In genomic region chr7:135164357-135165021, GRCh38 we compare ENCODE assay signal across 10 cellular contexts. TPM values are rescaled to one million over a fixed set of nuclear protein-coding genes. Genes with fewer than 3 reads are reported as not detected.
DNase-seq lines count a peak whose midpoint lies in the region; ATAC-seq, FAIRE-seq and TF ChIP-seq lines count a peak whose summit lies in the region.
"Had no signal": no experiment of that assay in that cellular context is flagged by ENCODE, and none has a peak within 500 bp of the region (broad histone marks: within the 10 kb centered on the region; RNA-seq: fewer than 3 reads in every experiment).

No MANE protein-coding gene starts in this region.

- RAD21 ChIA-PET in HCT116 (lab: Charles Lee; ENCODE audit: low non-redundant PET in 1 of 2, low total read pairs in 2 of 2, uncharacterized antibody in 2 of 2, unreplicated experiment in 2 of 2): no interaction called here

- H3K4me3 ChIP-seq in CD4-positive, CD25-positive, alpha-beta regulatory T cell (ENCODE audit: low read depth, low read length): no peak overlapping the region
- H3K4me3 ChIP-seq in HCT116 (replicated peaks in 1 of 2; ENCODE audit: low read depth in 1 of 2, low read length in 2 of 2): no peak overlapping the region
- H3K4me3 ChIP-seq: transverse colon had no signal

- peaks cover 21% of the 10 kb centered on the region for H3K79me2 ChIP-seq in HCT116 (ENCODE audit: insufficient read depth, low read length)

- H3K4me3 Mint-ChIP-seq in CD4-positive, CD25-positive, alpha-beta regulatory T cell: peak overlapping the region in 1 of 4 donors; percentile 64
- no peak overlapping the region for H3K4me3 Mint-ChIP-seq in mesothelial cell of epicardium

- H3K4me1 Mint-ChIP-seq in CD4-positive, CD25-positive, alpha-beta regulatory T cell: peaks cover 35 to 73% (median 55%) of the 10 kb centered on the region in 4 donors
- peaks cover 30% of the 10 kb centered on the region for H3K4me1 Mint-ChIP-seq in mesothelial cell of epicardium

- TF ChIP-seq POLR2A in HCT116 (IDR thresholded peaks at IDR 0.05; ENCODE audit: borderline replicate concordance, extremely low read depth, insufficient read depth, insufficient read length): no peak

- H3K36me3 Mint-ChIP-seq in CD4-positive, CD25-positive, alpha-beta regulatory T cell: peaks cover 59% of the 10 kb centered on the region
- H3K36me3 Mint-ChIP-seq in mesothelial cell of epicardium: peaks cover 48% of the 10 kb centered on the region

- no peak for FAIRE-seq in D721Med (lab: Jason Lieb, UNC)

- intact Hi-C loops in HCT116 (cut with micrococcal nuclease): loop anchor here (10.0 kb wide), 2 partner anchors 270 to 470 kb away; no protein-coding TSS in a partner anchor

- peaks cover 35% of the 10 kb centered on the region for H3K36me3 ChIP-seq in CD4-positive, CD25-positive, alpha-beta regulatory T cell (ENCODE audit: control insufficient read depth, insufficient read depth, low read length)
- peaks cover 7 to 40% of the 10 kb centered on the region in 2 experiments; a peak in 2 of 4 replicates for H3K36me3 ChIP-seq in HCT116 (ENCODE audit: control insufficient read depth in 1 of 2, insufficient read depth in 2 of 2, low read length in 2 of 2)

- POLR2A ChIA-PET in HCT116 (lab: Charles Lee): interaction anchor here (0.7 kb wide), 1 partner anchor 178 kb away, joined by 3 read pairs; the partner anchor contains the start of gene AGBL3

- no peaks in the 10 kb centered on the region for H3K9me3 ChIP-seq in CD4-positive, CD25-positive, alpha-beta regulatory T cell (ENCODE audit: control insufficient read depth in 2 of 2, low read length in 2 of 2)
- no peaks in the 10 kb centered on the region for H3K9me3 ChIP-seq in HCT116 (ENCODE audit: control insufficient read depth in 1 of 2, insufficient read depth in 1 of 2, low read depth in 1 of 2, low read length in 2 of 2)
- H3K9me3 ChIP-seq: transverse colon had no signal

- H3K27ac Mint-ChIP-seq in CD4-positive, CD25-positive, alpha-beta regulatory T cell: peak overlapping the region; percentile 52 to 82 (median 72)
- peak overlapping the region; percentile 36 for H3K27ac Mint-ChIP-seq in mesothelial cell of epicardium

- TF ChIP-seq CTCF in HCT116 (IDR thresholded peaks at IDR 0.05 in 2 of 3, conservative IDR thresholded peaks at IDR 0.05 in 1 of 3; ENCODE audit: borderline replicate concordance in 1 of 3, insufficient read depth in 1 of 3, low read depth in 2 of 3, low read length in 2 of 3): no peak
- no peak for TF ChIP-seq CTCF in mesothelial cell of epicardium (IDR thresholded peaks at IDR 0.05; ENCODE audit: unreplicated experiment)
- no peak for TF ChIP-seq CTCF in D721Med (IDR thresholded peaks at IDR 0.05; ENCODE audit: insufficient read depth, missing control alignments)

- H3K4me1 ChIP-seq in CD4-positive, CD25-positive, alpha-beta regulatory T cell (ENCODE audit: control insufficient read depth, insufficient read depth, low read length, poor library complexity, severe bottlenecking): peaks cover 23% of the 10 kb centered on the region
- H3K4me1 ChIP-seq in HCT116 (ENCODE audit: control insufficient read depth in 1 of 2, insufficient read depth in 2 of 2, low read length in 2 of 2): peaks cover 16 to 32% of the 10 kb centered on the region in 2 experiments

- H2AFZ ChIP-seq in HCT116 (ENCODE audit: low read depth, low read length, poor library complexity, severe bottlenecking): no peak overlapping the region

- no peak for TF ChIP-seq RAD21 in HCT116 (IDR thresholded peaks at IDR 0.05; ENCODE audit: low read depth)

- no TSS peak for BruUV-seq in HCT116 (replicated peaks; lab: Mats Ljungman, UMichigan)

- H3K9me3 Mint-ChIP-seq in CD4-positive, CD25-positive, alpha-beta regulatory T cell: peaks cover 0 to 8% (median 0%) of the 10 kb centered on the region in 7 donors
- peaks cover 9% of the 10 kb centered on the region for H3K9me3 Mint-ChIP-seq in mesothelial cell of epicardium

- no peak overlapping the region for H3K27ac ChIP-seq in CD4-positive, CD25-positive, alpha-beta regulatory T cell (ENCODE audit: insufficient read depth, low read length, poor library complexity, severe bottlenecking)
- no peak overlapping the region for H3K27ac ChIP-seq in HCT116 (ENCODE audit: low read depth, low read length)
- H3K27ac ChIP-seq: transverse colon had no signal

- ATAC-seq in CD4-positive, CD25-positive, alpha-beta regulatory T cell (ENCODE audit: low read depth in 2 of 2): no peak
- ATAC-seq in HCT116 (no peak), GM21528 (IDR thresholded peaks at IDR 0.05; ENCODE audit: low FRiP score, unreplicated experiment) (no peak)

- CTCF ChIA-PET in HCT116 (lab: Charles Lee): no interaction called here

- H3K27me3 Mint-ChIP-seq in CD4-positive, CD25-positive, alpha-beta regulatory T cell: no peaks in the 10 kb centered on the region
- H3K27me3 Mint-ChIP-seq in mesothelial cell of epicardium (ENCODE audit: low read depth): no peaks in the 10 kb centered on the region

- no peak overlapping the region for H3K4me2 ChIP-seq in HCT116 (ENCODE audit: low read length)

- H4K20me1 ChIP-seq in HCT116 (ENCODE audit: insufficient read depth): peaks cover 3% of the 10 kb centered on the region; the same call in 1 of the 2 replicates

- no peak for DNase-seq in CD4-positive, CD25-positive, alpha-beta regulatory T cell
- DNase-seq in HCT116 (ENCODE audit: low read depth, low spot score) (no peak), cerebellar cortex (ENCODE audit: low spot score) (peak; percentile 11), mesothelial cell of epicardium (ENCODE audit: low spot score in 2 of 2, unreplicated experiment in 2 of 2) (no peak), NCI-H1694 (lab: John Stamatoyannopoulos, UW) (no peak), D721Med (ENCODE audit: insufficient read length, low spot score) (no peak), NCI-H1092 treated with DMSO at 0.1 percent for 48 hours (lab: John Stamatoyannopoulos, UW) (no peak)
- DNase-seq: NCI-H345, transverse colon had no signal

- no peak overlapping the region for H3K9ac ChIP-seq in HCT116 (ENCODE audit: low read length)

- no peaks in the 10 kb centered on the region for H3K27me3 ChIP-seq in CD4-positive, CD25-positive, alpha-beta regulatory T cell (ENCODE audit: control insufficient read depth, insufficient read depth, low read length)
- no peaks in the 10 kb centered on the region for H3K27me3 ChIP-seq in HCT116 (ENCODE audit: insufficient read depth, low read length)
- H3K27me3 ChIP-seq: transverse colon had no signal

- no peaks in the 10 kb centered on the region for H3K9me2 ChIP-seq in HCT116 (ENCODE audit: insufficient read depth)

TF ChIP-seq in HCT116, 20 proteins besides CTCF, POLR2A, EP300 and RAD21:
- TF ChIP-seq ELF1 (IDR thresholded peaks at IDR 0.05; ENCODE audit: borderline replicate concordance, low read depth) (no peak), POLR2AphosphoS5 (IDR thresholded peaks at IDR 0.05; ENCODE audit: low read depth, low read length) (peak; percentile 12)

RNA-seq across cellular contexts. Expression of gene CYREN, which starts 6.0 kb away (rescaled TPM):
- total RNA-seq in CD4-positive, CD25-positive, alpha-beta regulatory T cell: 20.1 TPM
- 10 to 100 TPM; 25.3 to 39.8 (median 33.2) TPM for polyA plus RNA-seq in CD4-positive, CD25-positive, alpha-beta regulatory T cell
- total RNA-seq in HCT116 (2021; ENCODE audit: unreplicated experiment) (54.5 TPM), mesothelial cell of epicardium (44.4 to 46.7 TPM (median 44.8 TPM) in 3 replicates)
- polyA plus RNA-seq in HCT116 (2012): 24.6 and 32.8 TPM in 2 replicates

RNA-seq across cellular contexts. Expression of gene TMEM140, which starts 16.6 kb away (rescaled TPM):
- 44.7 TPM for total RNA-seq in CD4-positive, CD25-positive, alpha-beta regulatory T cell
- polyA plus RNA-seq in CD4-positive, CD25-positive, alpha-beta regulatory T cell: 10 to 100 TPM; 18.9 to 39.3 (median 30.3) TPM
- not detected for total RNA-seq in HCT116 (2021; ENCODE audit: unreplicated experiment)
- 7.9 and 9.1 TPM in 2 replicates for polyA plus RNA-seq in HCT116 (2012)
- total RNA-seq in mesothelial cell of epicardium: 0.14 to 0.40 TPM in 2 of 3 replicates, not detected in the other

RNA-seq across cellular contexts. Expression of gene WDR91, which starts 46.8 kb away (rescaled TPM):
- 34.9 TPM for total RNA-seq in CD4-positive, CD25-positive, alpha-beta regulatory T cell
- polyA plus RNA-seq in CD4-positive, CD25-positive, alpha-beta regulatory T cell: 1 to 10 TPM; 3.4 to 4.7 (median 4.2) TPM
- 10.1 TPM for total RNA-seq in HCT116 (2021; ENCODE audit: unreplicated experiment)
- 7.1 and 7.9 TPM in 2 replicates for polyA plus RNA-seq in HCT116 (2012)
- 15.0 to 17.4 TPM (median 16.5 TPM) in 3 replicates for total RNA-seq in mesothelial cell of epicardium

Comparison
In these comparisons a context has a peak if more than half of its experiments do, and no peak if none do; other contexts are left out.
1. RNA of gene TMEM140, which starts 16.6 kb away (total RNA-seq): 44.7 TPM in CD4-positive, CD25-positive, alpha-beta regulatory T cell (single experiment); 0.14 to 0.40 TPM in mesothelial cell of epicardium and not detected in HCT116 (single experiment); every median in the first group is over 10 times any median in the second.